9 cellular contexts compared by ENCODE assay signal in the genomic region with DNA sequence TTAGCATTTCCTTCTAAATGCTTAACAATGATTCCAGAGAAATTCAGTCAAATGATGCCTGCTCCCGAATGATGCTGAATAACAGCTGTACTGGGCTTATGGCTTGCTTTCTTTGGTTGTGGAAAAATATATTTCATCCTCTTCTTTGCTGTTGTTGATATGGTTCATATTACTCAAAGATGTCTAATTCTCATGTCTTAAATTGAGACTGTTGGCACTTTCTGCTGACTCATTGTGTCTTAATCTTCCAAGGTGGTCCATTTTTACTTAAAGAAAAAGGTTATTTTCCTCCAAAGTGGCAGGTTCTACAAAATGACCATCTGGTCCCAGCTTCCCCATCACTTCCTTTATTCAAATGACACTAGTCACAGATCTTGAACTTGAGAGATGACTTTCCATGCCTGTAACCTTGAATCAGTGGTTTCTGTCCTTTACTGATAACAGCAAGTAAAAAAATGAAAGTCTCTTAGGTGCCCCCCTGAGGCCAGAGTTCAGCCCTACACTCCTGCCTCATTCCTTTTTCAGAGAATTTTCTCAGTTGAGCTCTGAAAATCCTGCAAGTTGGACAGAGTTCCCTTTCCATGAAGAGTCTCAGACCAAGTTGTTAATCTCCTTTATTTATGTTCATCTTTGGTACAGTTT. TPM values are rescaled to one million over a fixed set of nuclear protein-coding genes. Genes with fewer than 3 reads are reported as not detected.
DNase-seq lines count a peak whose midpoint lies in the region; ATAC-seq, FAIRE-seq and TF ChIP-seq lines count a peak whose summit lies in the region.
"Had no signal": no experiment of that assay in that cellular context is flagged by ENCODE, and none has a peak within 500 bp of the region (broad histone marks: within the 10 kb centered on the region; RNA-seq: fewer than 3 reads in every experiment).

No MANE protein-coding gene starts in this region.

- WGBS in A549 (ENCODE audit: missing lambda C conversion rate) = 84% methylated on average over 1 of the region's 1 CpG
- WGBS in mammary epithelial cell (ENCODE audit: low coverage, missing lambda C conversion rate) = 92% methylated on average over 1 of the region's 1 CpG

- no peaks in the 10 kb centered on the region for H3K36me3 ChIP-seq in mammary epithelial cell (ENCODE audit: insufficient read depth, low read length)
- H3K36me3 ChIP-seq: ascending aorta had no signal

- in situ Hi-C loops in mammary epithelial cell (cut with MboI; ENCODE audit: low sequenced_read_pairs in 2 of 2) = no loop called here

- TF ChIP-seq POLR2A in A549 (IDR thresholded peaks at IDR 0.05; ENCODE audit: low read length) = no peak

- H3K4me3 ChIP-seq in A549 (no peak overlapping the region), mammary epithelial cell (replicated peaks in 1 of 3; ENCODE audit: insufficient read depth in 1 of 3, low read depth in 2 of 3, low read length in 3 of 3) (no peak overlapping the region)
- H3K4me3 ChIP-seq: ascending aorta had no signal

- dilution Hi-C loops in mammary epithelial cell (cut with HindIII; ENCODE audit: low sequenced_read_pairs) = no loop called here

- TF ChIP-seq CTCF in A549 (IDR thresholded peaks at IDR 0.05) = peak; percentile 43
- TF ChIP-seq CTCF in mammary epithelial cell (conservative IDR thresholded peaks at IDR 0.05 in 1 of 2, IDR thresholded peaks at IDR 0.05 in 1 of 2; ENCODE audit: extremely low read depth in 1 of 2, insufficient read depth in 1 of 2, low read depth in 1 of 2, low read length in 2 of 2) = peak; percentile 14 to 20

- H3K27ac ChIP-seq in A549 (peak overlapping the region; percentile 42 to 72), mammary epithelial cell (ENCODE audit: insufficient read depth, low read depth, low read length) (no peak overlapping the region)
- H3K27ac ChIP-seq: ascending aorta had no signal

- DNase-seq in A549 (ENCODE audit: low read depth in 1 of 2, low spot score in 1 of 2) (peak; percentile 33 to 66), NCI-H1694 treated with DMSO at 0.1 percent for 48 hours (lab: John Stamatoyannopoulos, UW) (peak; percentile 33), mammary epithelial cell (no peak), T-helper 2 cell (no peak)

- no peaks in the 10 kb centered on the region for H3K27me3 ChIP-seq in mammary epithelial cell (ENCODE audit: insufficient read depth, low read length)
- H3K27me3 ChIP-seq: ascending aorta had no signal

- CTCF ChIA-PET in A549 (lab: Yijun Ruan, JAX) = interaction anchor here (0.6 to 2.8 kb wide), 19 partner anchors 10 to 608 kb away, joined by 3 to 12 read pairs (median 5); a partner anchor contains a TSS
- CTCF ChIA-PET in mammary epithelial cell (lab: Charles Lee; ENCODE audit: low non-redundant PET) = no interaction called here

- no peak overlapping the region for H2AFZ ChIP-seq in mammary epithelial cell (ENCODE audit: low read depth, low read length)

- POLR2A ChIA-PET in A549 (lab: Yijun Ruan, JAX) = interaction anchor here (1.5 kb wide), 1 partner anchor 127 kb away, joined by 3 read pairs; no protein-coding TSS in a partner anchor

- ATAC-seq in A549 (peak; percentile 49 to 77; a peak in 4 of 6 replicates), GM18502 (IDR thresholded peaks at IDR 0.05; ENCODE audit: poor library complexity, unreplicated experiment) (peak; percentile 65), HG03280 (IDR thresholded peaks at IDR 0.05; ENCODE audit: unreplicated experiment) (no peak), GM21390 (IDR thresholded peaks at IDR 0.05; ENCODE audit: unreplicated experiment) (no peak), GM18909 (IDR thresholded peaks at IDR 0.05; ENCODE audit: poor library complexity, unreplicated experiment) (no peak)

- intact Hi-C loops in mammary epithelial cell (cut with micrococcal nuclease) = loop anchor here (5.0 to 10.0 kb wide), 3 partner anchors 129 to 608 kb away; no protein-coding TSS in a partner anchor

- H3K9me3 ChIP-seq in A549 (no peaks in the 10 kb centered on the region), mammary epithelial cell (replicated peaks; ENCODE audit: insufficient read depth, low read length) (no peaks in the 10 kb centered on the region)
- H3K9me3 ChIP-seq: ascending aorta had no signal

- peak overlapping the region; percentile 14 for H3K4me2 ChIP-seq in A549
- H3K4me2 ChIP-seq in mammary epithelial cell (ENCODE audit: insufficient read depth, low read depth, low read length) = no peak overlapping the region

- H4K20me1 ChIP-seq in mammary epithelial cell (ENCODE audit: insufficient read depth, low read length) = no peaks in the 10 kb centered on the region

- H3K4me1 ChIP-seq in A549 (peaks cover 66% of the 10 kb centered on the region), mammary epithelial cell (ENCODE audit: insufficient read depth, low read length) (peaks cover 5% of the 10 kb centered on the region)
- H3K4me1 ChIP-seq: ascending aorta had no signal

- no TSS peak for BruUV-seq in mammary epithelial cell (replicated peaks; lab: Mats Ljungman, UMichigan)

- no peak overlapping the region for H3K9ac ChIP-seq in mammary epithelial cell (ENCODE audit: insufficient read depth, low read length)

- TF ChIP-seq EP300 in A549 (IDR thresholded peaks at IDR 0.05) = no peak

- peak; percentile 99 for FAIRE-seq in A549 (lab: Jason Lieb, UNC)

- TF ChIP-seq RAD21 in A549 (conservative IDR thresholded peaks at IDR 0.05 in 1 of 2, IDR thresholded peaks at IDR 0.05 in 1 of 2) = peak; percentile 49 to 58; a peak in 4 of 5 replicates

- no peaks in the 10 kb centered on the region for H3K79me2 ChIP-seq in mammary epithelial cell (ENCODE audit: insufficient read depth, low read length)

TF ChIP-seq in A549, 52 proteins besides CTCF, POLR2A, EP300 and RAD21 (continues in another document):
- TF ChIP-seq SREBF2 (IDR thresholded peaks at IDR 0.05) (no peak), ESRRA (IDR thresholded peaks at IDR 0.05; ENCODE audit: borderline replicate concordance, low read length) (peak; percentile 77; the same call in 1 of the 2 replicates), CBX8 (IDR thresholded peaks at IDR 0.05) (no peak), CBX2 (IDR thresholded peaks at IDR 0.05; ENCODE audit: borderline replicate concordance, low read depth) (no peak), NR3C1 (IDR thresholded peaks at IDR 0.05) (no peak), JUNB (IDR thresholded peaks at IDR 0.05) (no peak), NPAS2 (CRISPR knock-in tag; IDR thresholded peaks at IDR 0.05; ENCODE audit: borderline replicate concordance) (no peak), FOXS1 (CRISPR knock-in tag; IDR thresholded peaks at IDR 0.05) (no peak), ZNF302 (CRISPR knock-in tag; IDR thresholded peaks at IDR 0.05) (no peak), SMC3 (IDR thresholded peaks at IDR 0.05) (peak; percentile 49; the same call in 2 of the 3 replicates), HDAC2 (IDR thresholded peaks at IDR 0.05) (no peak), JUN (IDR thresholded peaks at IDR 0.05) (no peak), TFCP2L1 (CRISPR knock-in tag; IDR thresholded peaks at IDR 0.05) (no peak), HOXA7 (CRISPR knock-in tag; IDR thresholded peaks at IDR 0.05) (0 out of 2 replicates have a peak, but pooled peaks have one; percentile 67), RFX5 (IDR thresholded peaks at IDR 0.05) (no peak), RCOR1 (IDR thresholded peaks at IDR 0.05; ENCODE audit: low read depth, low read length) (no peak), RARB (CRISPR knock-in tag; IDR thresholded peaks at IDR 0.05) (no peak), NFE2L2 (conservative IDR thresholded peaks at IDR 0.05; ENCODE audit: low read length) (peak; percentile 86), FOSL2 (IDR thresholded peaks at IDR 0.05) (no peak), FOSL2 (CRISPR knock-in tag; IDR thresholded peaks at IDR 0.05) (no peak), FOSB (CRISPR knock-in tag; IDR thresholded peaks at IDR 0.05) (0 out of 2 replicates have a peak, but pooled peaks have one; percentile 63)
- TF ChIP-seq, protein P1, sequence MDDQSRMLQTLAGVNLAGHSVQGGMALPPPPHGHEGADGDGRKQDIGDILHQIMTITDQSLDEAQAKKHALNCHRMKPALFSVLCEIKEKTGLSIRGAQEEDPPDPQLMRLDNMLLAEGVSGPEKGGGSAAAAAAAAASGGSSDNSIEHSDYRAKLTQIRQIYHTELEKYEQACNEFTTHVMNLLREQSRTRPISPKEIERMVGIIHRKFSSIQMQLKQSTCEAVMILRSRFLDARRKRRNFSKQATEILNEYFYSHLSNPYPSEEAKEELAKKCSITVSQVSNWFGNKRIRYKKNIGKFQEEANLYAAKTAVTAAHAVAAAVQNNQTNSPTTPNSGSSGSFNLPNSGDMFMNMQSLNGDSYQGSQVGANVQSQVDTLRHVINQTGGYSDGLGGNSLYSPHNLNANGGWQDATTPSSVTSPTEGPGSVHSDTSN (IDR thresholded peaks at IDR 0.05) = no peak
- TF ChIP-seq, protein P2, sequence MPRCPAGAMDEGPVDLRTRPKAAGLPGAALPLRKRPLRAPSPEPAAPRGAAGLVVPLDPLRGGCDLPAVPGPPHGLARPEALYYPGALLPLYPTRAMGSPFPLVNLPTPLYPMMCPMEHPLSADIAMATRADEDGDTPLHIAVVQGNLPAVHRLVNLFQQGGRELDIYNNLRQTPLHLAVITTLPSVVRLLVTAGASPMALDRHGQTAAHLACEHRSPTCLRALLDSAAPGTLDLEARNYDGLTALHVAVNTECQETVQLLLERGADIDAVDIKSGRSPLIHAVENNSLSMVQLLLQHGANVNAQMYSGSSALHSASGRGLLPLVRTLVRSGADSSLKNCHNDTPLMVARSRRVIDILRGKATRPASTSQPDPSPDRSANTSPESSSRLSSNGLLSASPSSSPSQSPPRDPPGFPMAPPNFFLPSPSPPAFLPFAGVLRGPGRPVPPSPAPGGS (IDR thresholded peaks at IDR 0.05) = no peak
- TF ChIP-seq, protein P3, sequence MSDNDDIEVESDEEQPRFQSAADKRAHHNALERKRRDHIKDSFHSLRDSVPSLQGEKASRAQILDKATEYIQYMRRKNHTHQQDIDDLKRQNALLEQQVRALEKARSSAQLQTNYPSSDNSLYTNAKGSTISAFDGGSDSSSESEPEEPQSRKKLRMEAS (IDR thresholded peaks at IDR 0.05) = no peak

RNA-seq across cellular contexts. Expression of a gene that starts 6.9 kb away (rescaled TPM):
- polyA plus RNA-seq in A549 (2011; rRNA removed) (53.6 and 54.8 TPM in 2 replicates), A549 (2017; fragmentation: RNase III; extraction: RNeasy Plus Mini Kit Qiagen cat#74134 plus additional on column Dnase treatment) (32.8 to 39.6 TPM (median 33.2 TPM) in 3 replicates), mammary epithelial cell (not detected)
- polyA plus RNA-seq in A549 (2012; cell fraction: cytosol; rRNA removed) = 23.2 and 27.1 TPM in 2 replicates
- 32.8 and 56.3 TPM in 2 replicates for polyA plus RNA-seq in A549 (2012; cell fraction: nucleus; rRNA removed)
- polyA minus RNA-seq in A549 (2011; rRNA and poly(A)+ RNA removed) = 31.0 and 32.0 TPM in 2 replicates
- not detected for total RNA-seq in mammary epithelial cell
- not detected for polyA minus RNA-seq in mammary epithelial cell

Comparison
In these comparisons a context has a peak if more than half of its experiments do, and no peak if none do; other contexts are left out.
1. ATAC-seq: peak in A549 (2 of 2) and GM18502 (single experiment); none in HG03280 (single experiment), GM21390 (single experiment) and GM18909 (single experiment).
2. DNase-seq: peak in A549 (2 of 2) and NCI-H1694 treated with DMSO at 0.1 percent for 48 hours (single experiment); none in mammary epithelial cell (single experiment) and T-helper 2 cell (0 of 5).
3. RNA of a gene that starts 6.9 kb away (polyA plus RNA-seq): 23.2 to 56.3 TPM in A549; not detected in mammary epithelial cell (single experiment); every median in the first group is over 10 times any median in the second.